ENCODE assay signal across 11 cellular contexts in genomic region chr17:10523043-10523442, GRCh38. TPM values are rescaled to one million over a fixed set of nuclear protein-coding genes. Genes with fewer than 3 reads are reported as not detected.
"Had no signal": no experiment of that assay in that cellular context is flagged by ENCODE, and none has a peak within 500 bp of the region (broad histone marks: within the 10 kb centered on the region; RNA-seq: fewer than 3 reads in every experiment).

No MANE protein-coding gene starts in this region.

- DNase-seq: GM23248, GOT3, H7, HFFc6, KG1 had no signal

- H3K27me3 Mint-ChIP-seq: IgD-negative memory B cell had no signal

- H3K4me3 ChIP-seq: GM23248, HAP-1 had no signal

- H3K27ac Mint-ChIP-seq: HFFc6, IgD-negative memory B cell had no signal

- H3K27ac ChIP-seq: GM23248, HL-60 had no signal

- H3K4me3 Mint-ChIP-seq: HFFc6, IgD-negative memory B cell had no signal

- H3K36me3 ChIP-seq: HAP-1 had no signal

- H3K36me3 Mint-ChIP-seq: IgD-negative memory B cell had no signal

- H3K4me1 Mint-ChIP-seq: IgD-negative memory B cell had no signal

- ATAC-seq: HCT116 had no signal

- H3K4me1 ChIP-seq: HAP-1 had no signal

- H3K9me3 ChIP-seq: HAP-1 had no signal

- H2AFZ ChIP-seq: GM23248 had no signal

- H3K9ac ChIP-seq: GM23248 had no signal

RNA-seq across cellular contexts. Expression of gene MYH1, which starts 4.7 kb away (rescaled TPM):
- total RNA-seq: H4, H7, HFFc6, HT1080 had no signal
- polyA plus RNA-seq: IgD-negative memory B cell had no signal

RNA-seq across cellular contexts. Expression of gene MYH2, which starts 26.4 kb away (rescaled TPM):
- total RNA-seq: H4, HT1080 had no signal
- polyA plus RNA-seq: IgD-negative memory B cell had no signal

RNA-seq across cellular contexts. Expression of gene MYH4, which starts 53.7 kb away (rescaled TPM):
- total RNA-seq: GM23248, H4, H7, HFFc6, HT1080 had no signal
- polyA plus RNA-seq: GM23248, IgD-negative memory B cell had no signal
